ENCODE assay signal across 1 cellular context in genomic region chr1:204454476-204454875, GRCh38.
A peak's percentile ranks its signal among the peaks of the same experiment; 100 is the strongest.
TF ChIP-seq lines count a peak whose summit lies in the region.

No MANE protein-coding gene starts in this region.

TF ChIP-seq in K562, 482 proteins besides CTCF, POLR2A, EP300 and RAD21:
- TF ChIP-seq HMBOX1 (IDR thresholded peaks at IDR 0.05) = peak; percentile 72
- no peak for TF ChIP-seq UBTF (IDR thresholded peaks at IDR 0.05; ENCODE audit: borderline replicate concordance in 1 of 2, low read depth in 2 of 2, low read length in 2 of 2)
